In genomic region chr5:135978212-135978631, GRCh38 we compare ENCODE assay signal across 23 cellular contexts. TPM values are rescaled to one million over a fixed set of nuclear protein-coding genes. Genes with fewer than 3 reads are reported as not detected.
"Had no signal": no experiment of that assay in that cellular context is flagged by ENCODE, and none has a peak within 500 bp of the region (broad histone marks: within the 10 kb centered on the region; RNA-seq: fewer than 3 reads in every experiment).

No MANE protein-coding gene starts in this region.

- H3K9me3 ChIP-seq: gastroesophageal sphincter, lower lobe of right lung, neutrophil, suprapubic skin, upper lobe of right lung had no signal

- H3K4me1 ChIP-seq: lower lobe of right lung, upper lobe of right lung had no signal

- H3K36me3 ChIP-seq: brain microvascular endothelial cell, gastroesophageal sphincter, lower lobe of right lung, neutrophil, suprapubic skin, upper lobe of right lung had no signal

- H3K27ac ChIP-seq: brain microvascular endothelial cell, lower lobe of right lung, neutrophil, suprapubic skin, upper lobe of right lung had no signal

- ATAC-seq: naive thymus-derived CD8-positive, alpha-beta T cell had no signal

- H3K4me3 ChIP-seq: gastroesophageal sphincter, lower lobe of right lung, suprapubic skin, upper lobe of right lung had no signal

- H3K27me3 ChIP-seq: brain microvascular endothelial cell, gastroesophageal sphincter, suprapubic skin had no signal

- DNase-seq: activated CD4-positive, alpha-beta T cell treated with anti-CD3 and anti-CD28 coated beads for 1 hour; activated CD4-positive, alpha-beta T cell treated with anti-CD3 and anti-CD28 coated beads, Interleukin-2, amount 50 U/mL, for 48 hours; activated CD8-positive, alpha-beta memory T cell treated with anti-CD3 and anti-CD28 coated beads, Interleukin-2, amount 10 ng/mL, durations not matched to agents 7 days and 5 days; activated effector memory CD4-positive, alpha-beta T cell treated with anti-CD3 and anti-CD28 coated beads, Interleukin-2, amount 50 U/mL, for 16 hours; activated T-cell treated with anti-CD3 and anti-CD28 coated beads, Interleukin-2, amount 50 U/mL, for 4 hours; cerebellar nuclear complex; kidney glomerular epithelial cell; lower lobe of right lung; naive thymus-derived CD8-positive, alpha-beta T cell; stimulated activated CD4-positive, alpha-beta T cell treated with anti-CD3 and anti-CD28 coated beads, Interleukin-12 subunit alpha, Interleukin-12 subunit beta, amount 100 ng/mL, for 4 hours; stimulated activated CD4-positive, alpha-beta T cell treated with anti-CD3 and anti-CD28 coated beads, Interleukin-2, amount 100 ng/mL, for 48 hours; stimulated activated naive CD8-positive, alpha-beta T cell treated with anti-CD3 and anti-CD28 coated beads, Interleukin-15, Interleukin-2, amounts not matched to agents 100 U/mL and 50 U/mL, for 24 hours; upper lobe of right lung had no signal

RNA-seq across cellular contexts. Expression of gene LECT2, which starts 23.4 kb away (rescaled TPM):
- total RNA-seq: activated CD8-positive, alpha-beta memory T cell treated with anti-CD3 and anti-CD28 coated beads, Interleukin-2, amount 10 ng/mL, durations not matched to agents 7 days and 5 days; activated naive CD4-positive, alpha-beta T cell treated with anti-CD3 and anti-CD28 coated beads, Interleukin-2, amount 50 U/mL, for 72 hours; activated T-cell treated with anti-CD3 and anti-CD28 coated beads, Interleukin-2, amount 50 U/mL, for 4 hours; fibroblast of lung; gastroesophageal sphincter; lower lobe of right lung; mononuclear cell; naive thymus-derived CD8-positive, alpha-beta T cell; progenitor cell of endocrine pancreas; right cardiac atrium; suprapubic skin; T-helper 2 cell treated with Interferon-gamma antibody and Interleukin-4, amounts not matched to agents 100 ng/mL and 5 ng/mL, for 36 hours; upper lobe of right lung had no signal
- polyA plus RNA-seq: fibroblast of lung; naive thymus-derived CD8-positive, alpha-beta T cell; right cardiac atrium had no signal

RNA-seq across cellular contexts. Expression of gene TGFBI, which starts 50.6 kb away (rescaled TPM):
- total RNA-seq: activated naive CD4-positive, alpha-beta T cell treated with anti-CD3 and anti-CD28 coated beads, Interleukin-2, amount 50 U/mL, for 72 hours had no signal
